1 cellular context compared by ENCODE assay signal in genomic region chr1:93629101-93630059, GRCh38.
TF ChIP-seq lines count a peak whose summit lies in the region.

No MANE protein-coding gene starts in this region.

TF ChIP-seq in HepG2, 621 proteins besides CTCF, POLR2A, EP300 and RAD21 (continued from another document):
- TF ChIP-seq FOXO4 (CRISPR knock-in tag; conservative IDR thresholded peaks at IDR 0.05) (no peak), RBM22 (optimal IDR thresholded peaks at IDR 0.05; ENCODE audit: low read length) (no peak), KMT2A (CRISPR knock-in tag; IDR thresholded peaks at IDR 0.05) (no peak), ZNF75D (CRISPR knock-in tag; IDR thresholded peaks at IDR 0.05; ENCODE audit: borderline replicate concordance) (no peak), ZNF549 (CRISPR knock-in tag; IDR thresholded peaks at IDR 0.05) (no peak), ZNF121 (CRISPR knock-in tag; IDR thresholded peaks at IDR 0.05) (no peak), ZFP41 (CRISPR knock-in tag; IDR thresholded peaks at IDR 0.05; ENCODE audit: borderline replicate concordance) (no peak), ZNF775 (CRISPR knock-in tag; IDR thresholded peaks at IDR 0.05; ENCODE audit: borderline replicate concordance) (no peak), PPARG (CRISPR knock-in tag; conservative IDR thresholded peaks at IDR 0.05) (0 out of 2 replicates have a peak, but pooled peaks have one; percentile 13), STAG1 (CRISPR knock-in tag; IDR thresholded peaks at IDR 0.05) (peak; percentile 95), YEATS4 (CRISPR knock-in tag; IDR thresholded peaks at IDR 0.05; ENCODE audit: borderline replicate concordance) (0 out of 2 replicates have a peak, but pooled peaks have one; percentile 11), ZNF773 (CRISPR knock-in tag; IDR thresholded peaks at IDR 0.05; ENCODE audit: borderline replicate concordance) (no peak), KDM4B (CRISPR knock-in tag; IDR thresholded peaks at IDR 0.05) (no peak), ZNF343 (CRISPR knock-in tag; IDR thresholded peaks at IDR 0.05) (no peak), ZBTB7B (CRISPR knock-in tag; IDR thresholded peaks at IDR 0.05) (no peak), NFKB2 (CRISPR knock-in tag; IDR thresholded peaks at IDR 0.05; ENCODE audit: borderline replicate concordance) (no peak), GABPB1 (CRISPR knock-in tag; IDR thresholded peaks at IDR 0.05) (no peak), HOXA7 (CRISPR knock-in tag; IDR thresholded peaks at IDR 0.05) (no peak)
- TF ChIP-seq, protein P1, sequence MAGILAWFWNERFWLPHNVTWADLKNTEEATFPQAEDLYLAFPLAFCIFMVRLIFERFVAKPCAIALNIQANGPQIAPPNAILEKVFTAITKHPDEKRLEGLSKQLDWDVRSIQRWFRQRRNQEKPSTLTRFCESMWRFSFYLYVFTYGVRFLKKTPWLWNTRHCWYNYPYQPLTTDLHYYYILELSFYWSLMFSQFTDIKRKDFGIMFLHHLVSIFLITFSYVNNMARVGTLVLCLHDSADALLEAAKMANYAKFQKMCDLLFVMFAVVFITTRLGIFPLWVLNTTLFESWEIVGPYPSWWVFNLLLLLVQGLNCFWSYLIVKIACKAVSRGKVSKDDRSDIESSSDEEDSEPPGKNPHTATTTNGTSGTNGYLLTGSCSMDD (CRISPR knock-in tag; IDR thresholded peaks at IDR 0.05) = no peak
- TF ChIP-seq, protein P2, sequence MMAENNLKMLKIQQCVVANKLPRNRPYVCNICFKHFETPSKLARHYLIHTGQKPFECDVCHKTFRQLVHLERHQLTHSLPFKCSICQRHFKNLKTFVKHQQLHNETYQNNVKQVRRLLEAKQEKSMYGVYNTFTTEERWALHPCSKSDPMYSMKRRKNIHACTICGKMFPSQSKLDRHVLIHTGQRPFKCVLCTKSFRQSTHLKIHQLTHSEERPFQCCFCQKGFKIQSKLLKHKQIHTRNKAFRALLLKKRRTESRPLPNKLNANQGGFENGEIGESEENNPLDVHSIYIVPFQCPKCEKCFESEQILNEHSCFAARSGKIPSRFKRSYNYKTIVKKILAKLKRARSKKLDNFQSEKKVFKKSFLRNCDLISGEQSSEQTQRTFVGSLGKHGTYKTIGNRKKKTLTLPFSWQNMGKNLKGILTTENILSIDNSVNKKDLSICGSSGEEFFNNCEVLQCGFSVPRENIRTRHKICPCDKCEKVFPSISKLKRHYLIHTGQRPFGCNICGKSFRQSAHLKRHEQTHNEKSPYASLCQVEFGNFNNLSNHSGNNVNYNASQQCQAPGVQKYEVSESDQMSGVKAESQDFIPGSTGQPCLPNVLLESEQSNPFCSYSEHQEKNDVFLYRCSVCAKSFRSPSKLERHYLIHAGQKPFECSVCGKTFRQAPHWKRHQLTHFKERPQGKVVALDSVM (CRISPR knock-in tag; IDR thresholded peaks at IDR 0.05) = 0 out of 2 replicates have a peak, but pooled peaks have one; percentile 17
